Comparison of ENCODE assay signal across 11 cellular contexts in genomic region chr3:33062814-33063346, GRCh38. TPM values are rescaled to one million over a fixed set of nuclear protein-coding genes. Genes with fewer than 3 reads are reported as not detected.
A peak's percentile ranks its signal among the peaks of the same experiment; 100 is the strongest.
DNase-seq lines count a peak whose midpoint lies in the region; ATAC-seq and TF ChIP-seq lines count a peak whose summit lies in the region.
"Had no signal": no experiment of that assay in that cellular context is flagged by ENCODE, and none has a peak within 500 bp of the region (broad histone marks: within the 10 kb centered on the region; RNA-seq: fewer than 3 reads in every experiment).

No MANE protein-coding gene starts in this region.

- H3K4me1 Mint-ChIP-seq in activated CD8-positive, alpha-beta memory T cell treated with anti-CD3 and anti-CD28 coated beads, Interleukin-2, amount 10 ng/mL, durations not matched to agents 7 days and 5 days: peaks cover 72% of the 10 kb centered on the region
- peaks cover 55% of the 10 kb centered on the region for H3K4me1 Mint-ChIP-seq in activated B cell treated with CpG ODN at 0.5 μM for 24 hours
- H3K4me1 Mint-ChIP-seq in central memory CD8-positive, alpha-beta T cell: peaks cover 58% of the 10 kb centered on the region

- peaks cover under 1% of the 10 kb centered on the region for H4K20me1 ChIP-seq in smooth muscle cell (ENCODE audit: low read depth)

- H3K9me3 ChIP-seq in smooth muscle cell (replicated peaks; ENCODE audit: low read depth) (no peaks in the 10 kb centered on the region), upper lobe of right lung (no peaks in the 10 kb centered on the region)
- H3K9me3 ChIP-seq: right atrium auricular region had no signal

- H3K27me3 Mint-ChIP-seq in activated CD8-positive, alpha-beta memory T cell treated with anti-CD3 and anti-CD28 coated beads, Interleukin-2, amount 10 ng/mL, durations not matched to agents 7 days and 5 days: no peaks in the 10 kb centered on the region
- H3K27me3 Mint-ChIP-seq in activated B cell treated with CpG ODN at 0.5 μM for 24 hours: no peaks in the 10 kb centered on the region
- no peaks in the 10 kb centered on the region for H3K27me3 Mint-ChIP-seq in central memory CD8-positive, alpha-beta T cell

- peak overlapping the region; percentile 29 for H3K4me3 Mint-ChIP-seq in activated CD8-positive, alpha-beta memory T cell treated with anti-CD3 and anti-CD28 coated beads, Interleukin-2, amount 10 ng/mL, durations not matched to agents 7 days and 5 days
- no peak overlapping the region for H3K4me3 Mint-ChIP-seq in activated B cell treated with CpG ODN at 0.5 μM for 24 hours
- peak overlapping the region; percentile 59 for H3K4me3 Mint-ChIP-seq in central memory CD8-positive, alpha-beta T cell

- no peak for ATAC-seq in activated CD8-positive, alpha-beta memory T cell treated with anti-CD3 and anti-CD28 coated beads, Interleukin-2, amount 10 ng/mL, durations not matched to agents 7 days and 5 days
- no peak for ATAC-seq in activated B cell treated with CpG ODN at 0.5 μM for 24 hours (ENCODE audit: low read depth)
- no peak for ATAC-seq in central memory CD8-positive, alpha-beta T cell (replicated peaks; ENCODE audit: extremely low read depth, poor library complexity, severe bottlenecking)
- no peak for ATAC-seq in upper lobe of right lung
- no peak for ATAC-seq in HG02870 (IDR thresholded peaks at IDR 0.05; ENCODE audit: unreplicated experiment)
- ATAC-seq: Right ventricle myocardium inferior had no signal

- H3K27ac ChIP-seq in smooth muscle cell (ENCODE audit: low read depth) (peak overlapping the region; percentile 42), upper lobe of right lung (no peak overlapping the region)
- H3K27ac ChIP-seq: right atrium auricular region had no signal

- H3K27me3 ChIP-seq in smooth muscle cell (ENCODE audit: low read depth) (no peaks in the 10 kb centered on the region), upper lobe of right lung (no peaks in the 10 kb centered on the region)
- H3K27me3 ChIP-seq: dorsolateral prefrontal cortex, right atrium auricular region had no signal

- H3K27ac Mint-ChIP-seq in activated CD8-positive, alpha-beta memory T cell treated with anti-CD3 and anti-CD28 coated beads, Interleukin-2, amount 10 ng/mL, durations not matched to agents 7 days and 5 days: peak overlapping the region; percentile 84
- H3K27ac Mint-ChIP-seq in activated B cell treated with CpG ODN at 0.5 μM for 24 hours: peak overlapping the region; percentile 84
- peak overlapping the region; percentile 58 for H3K27ac Mint-ChIP-seq in central memory CD8-positive, alpha-beta T cell (ENCODE audit: low read depth)

- H3K79me2 ChIP-seq in smooth muscle cell (ENCODE audit: low read depth): no peaks in the 10 kb centered on the region

- CTCF ChIA-PET in activated CD8-positive, alpha-beta memory T cell treated with anti-CD3 and anti-CD28 coated beads, Interleukin-2, amount 10 ng/mL, durations not matched to agents 7 days and 5 days (lab: Charles Lee): interaction anchor here (1.0 to 10.3 kb wide), 10 partner anchors 10 to 115 kb away, joined by 3 to 78 read pairs (median 8); no protein-coding TSS in a partner anchor
- CTCF ChIA-PET in activated B cell treated with CpG ODN at 0.5 μM for 24 hours (lab: Charles Lee): interaction anchor here (4.9 kb wide), 1 partner anchor 11 kb away, joined by 28 read pairs; no protein-coding TSS in a partner anchor

- intact Hi-C loops in activated B cell treated with CpG ODN at 0.5 μM for 24 hours (cut with micrococcal nuclease) (loop anchor here (1.0 kb wide), 1 partner anchor 15 kb away; no protein-coding TSS in a partner anchor), upper lobe of right lung (cut with DNase I) (no loop called here)

- no peak overlapping the region for H3K4me2 ChIP-seq in smooth muscle cell

- TF ChIP-seq CTCF in activated B cell treated with CpG ODN at 0.5 μM for 24 hours (IDR thresholded peaks at IDR 0.05) (no peak), smooth muscle cell (IDR thresholded peaks at IDR 0.05; ENCODE audit: borderline replicate concordance, insufficient read depth, poor library complexity, severe bottlenecking) (no peak), upper lobe of right lung (IDR thresholded peaks at IDR 0.05) (no peak)

- no peak overlapping the region for H2AFZ ChIP-seq in smooth muscle cell (ENCODE audit: low read depth)

- no peaks in the 10 kb centered on the region for H3K9me3 Mint-ChIP-seq in activated CD8-positive, alpha-beta memory T cell treated with anti-CD3 and anti-CD28 coated beads, Interleukin-2, amount 10 ng/mL, durations not matched to agents 7 days and 5 days (ENCODE audit: low read depth)
- H3K9me3 Mint-ChIP-seq in activated B cell treated with CpG ODN at 0.5 μM for 24 hours: no peaks in the 10 kb centered on the region
- H3K9me3 Mint-ChIP-seq in central memory CD8-positive, alpha-beta T cell: no peaks in the 10 kb centered on the region

- POLR2A ChIA-PET in activated B cell treated with CpG ODN at 0.5 μM for 24 hours (lab: Charles Lee): interaction anchor here (0.5 to 2.9 kb wide), 3 partner anchors 14 to 1130 kb away, joined by 3 to 10 read pairs (median 4); no protein-coding TSS in a partner anchor

- peaks cover 46% of the 10 kb centered on the region for H3K36me3 Mint-ChIP-seq in activated CD8-positive, alpha-beta memory T cell treated with anti-CD3 and anti-CD28 coated beads, Interleukin-2, amount 10 ng/mL, durations not matched to agents 7 days and 5 days
- peaks cover 64% of the 10 kb centered on the region for H3K36me3 Mint-ChIP-seq in activated B cell treated with CpG ODN at 0.5 μM for 24 hours (ENCODE audit: low read depth)
- H3K36me3 Mint-ChIP-seq in central memory CD8-positive, alpha-beta T cell (ENCODE audit: insufficient read depth): peaks cover 18% of the 10 kb centered on the region

- H3K4me3 ChIP-seq in smooth muscle cell (no peak overlapping the region), upper lobe of right lung (no peak overlapping the region)
- H3K4me3 ChIP-seq: dorsolateral prefrontal cortex, right atrium auricular region had no signal

- WGBS in smooth muscle cell (ENCODE audit: low lambda C conversion rate): 88% methylated on average over 10 of the region's 10 CpGs

- H3K9ac ChIP-seq in smooth muscle cell (ENCODE audit: low read depth): no peak overlapping the region

- DNase-seq in activated CD8-positive, alpha-beta memory T cell treated with anti-CD3 and anti-CD28 coated beads, Interleukin-2, amount 10 ng/mL, durations not matched to agents 7 days and 5 days: no peak
- no peak for DNase-seq in activated CD8-positive, alpha-beta memory T cell treated with anti-CD3 and anti-CD28 coated beads, Interleukin-2, amount 50 U/mL, for 48 hours
- DNase-seq in activated B cell treated with CpG ODN at 0.5 μM for 24 hours (no peak), smooth muscle cell (lab: John Stamatoyannopoulos, UW; ENCODE audit: unreplicated experiment) (no peak), upper lobe of right lung (no peak), RKO (ENCODE audit: low spot score) (no peak)
- DNase-seq in central memory CD8-positive, alpha-beta T cell (ENCODE audit: low spot score in 2 of 2): no peak

- no peaks in the 10 kb centered on the region for H3F3A ChIP-seq in smooth muscle cell (ENCODE audit: low read depth)

- H3K4me1 ChIP-seq in smooth muscle cell (ENCODE audit: low read depth): no peaks in the 10 kb centered on the region
- H3K4me1 ChIP-seq in upper lobe of right lung: no peaks in the 10 kb centered on the region
- H3K4me1 ChIP-seq: right atrium auricular region had no signal

- no peaks in the 10 kb centered on the region for H3K36me3 ChIP-seq in smooth muscle cell (ENCODE audit: low read depth)
- H3K36me3 ChIP-seq in upper lobe of right lung: peaks cover 82% of the 10 kb centered on the region

RNA-seq across cellular contexts. Expression of gene GLB1, which starts 34.1 kb away (rescaled TPM):
- 10 to 100 TPM; 44.9 to 48.1 TPM for total RNA-seq in activated CD8-positive, alpha-beta memory T cell treated with anti-CD3 and anti-CD28 coated beads, Interleukin-2, amount 10 ng/mL, durations not matched to agents 7 days and 5 days
- total RNA-seq in activated B cell treated with CpG ODN at 0.5 μM for 24 hours: 52.6 and 56.3 TPM in 2 replicates
- 106 and 123 TPM in 2 replicates for total RNA-seq in smooth muscle cell
- 91.5 and 99.6 TPM in 2 replicates for polyA plus RNA-seq in smooth muscle cell
- 82.5 TPM for total RNA-seq in upper lobe of right lung

RNA-seq across cellular contexts. Expression of gene TMPPE, which starts 34.1 kb away (rescaled TPM):
- 1 to 10 TPM; 8.7 to 9.4 TPM for total RNA-seq in activated CD8-positive, alpha-beta memory T cell treated with anti-CD3 and anti-CD28 coated beads, Interleukin-2, amount 10 ng/mL, durations not matched to agents 7 days and 5 days
- total RNA-seq in activated B cell treated with CpG ODN at 0.5 μM for 24 hours (11.8 and 13.1 TPM in 2 replicates), smooth muscle cell (2.8 and 3.6 TPM in 2 replicates), upper lobe of right lung (15.2 TPM)
- polyA plus RNA-seq in smooth muscle cell: 0.14 and 1.6 TPM in 2 replicates

RNA-seq across cellular contexts. Expression of gene CRTAP, which starts 50.9 kb away (rescaled TPM):
- total RNA-seq in activated CD8-positive, alpha-beta memory T cell treated with anti-CD3 and anti-CD28 coated beads, Interleukin-2, amount 10 ng/mL, durations not matched to agents 7 days and 5 days: 10 to 100 TPM; 28.0 to 40.3 TPM
- 36.5 and 36.6 TPM in 2 replicates for total RNA-seq in activated B cell treated with CpG ODN at 0.5 μM for 24 hours
- total RNA-seq in smooth muscle cell: 206 and 235 TPM in 2 replicates
- 147 and 195 TPM in 2 replicates for polyA plus RNA-seq in smooth muscle cell
- 221 TPM for total RNA-seq in upper lobe of right lung
